Comparison of ENCODE assay signal across 8 cellular contexts in the genomic region with DNA sequence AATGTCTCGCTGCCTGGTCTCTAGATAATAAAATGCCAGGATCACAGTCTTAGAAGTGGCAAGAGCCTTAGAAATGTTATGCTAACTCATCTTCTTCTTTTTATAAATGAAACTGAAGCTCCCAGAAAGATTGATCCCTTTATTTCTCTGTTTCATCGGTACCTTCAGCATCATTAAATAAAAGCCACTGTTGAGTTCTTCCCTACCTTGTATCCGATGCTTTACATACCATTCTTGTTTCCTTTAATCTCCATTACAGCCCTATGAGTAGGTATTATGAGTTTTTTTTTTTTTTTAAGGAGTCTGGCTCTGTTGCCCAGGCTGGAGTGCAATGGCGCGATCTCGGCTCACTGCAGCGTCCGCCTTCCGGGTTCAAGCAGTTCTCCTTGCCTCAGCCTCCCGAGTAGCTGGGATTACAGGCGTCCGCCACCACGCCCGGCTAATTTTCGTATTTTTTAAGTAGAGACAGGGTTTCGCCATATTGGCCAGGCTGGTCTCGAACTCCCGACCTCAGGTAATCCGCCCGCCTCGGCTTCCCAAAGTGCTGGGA.
DNase-seq lines count a peak whose midpoint lies in the region; ATAC-seq and TF ChIP-seq lines count a peak whose summit lies in the region.

No MANE protein-coding gene starts in this region.

- H3K4me1 ChIP-seq in BLaER1 treated with 17β-estradiol and CSF1 and Interleukin-3, amounts not matched to agents 10 nM and 100 nM = peaks cover 32 to 65% (median 44%) of the 10 kb centered on the region in 10 experiments
- H3K4me1 ChIP-seq in OCI-LY1 (ENCODE audit: insufficient read depth, low read length, severe bottlenecking) (peaks cover 33% of the 10 kb centered on the region), neuron (ENCODE audit: insufficient read depth, low read length) (peaks cover 16% of the 10 kb centered on the region)

- H2AFZ ChIP-seq in OCI-LY1 (ENCODE audit: low read length) = peak overlapping the region; percentile 71
- peak overlapping the region; percentile 91 for H2AFZ ChIP-seq in neuron (ENCODE audit: low read depth, low read length)

- H3K27ac ChIP-seq in BLaER1 treated with 17β-estradiol and CSF1 and Interleukin-3, amounts not matched to agents 10 nM and 100 nM = peak overlapping the region in 10 of 11 experiments; percentile 48 to 87 (median 80); a peak in 19 of 22 replicates
- no peak overlapping the region for H3K27ac ChIP-seq in OCI-LY1 (ENCODE audit: low read depth, low read length, poor library complexity, severe bottlenecking)

- H3K36me3 Mint-ChIP-seq in effector memory CD8-positive, alpha-beta T cell (ENCODE audit: insufficient read depth) = peaks cover 17% of the 10 kb centered on the region

- H3K4me2 ChIP-seq in BLaER1 treated with 17β-estradiol and CSF1 and Interleukin-3, amounts not matched to agents 10 nM and 100 nM = peak overlapping the region; percentile 68 to 97 (median 86)
- peak overlapping the region; percentile 86 for H3K4me2 ChIP-seq in OCI-LY1 (ENCODE audit: low read length)

- H3K4me3 Mint-ChIP-seq in effector memory CD8-positive, alpha-beta T cell = peak overlapping the region; percentile 99 to 100

- H3K9ac ChIP-seq in BLaER1 treated with 17β-estradiol and CSF1 and Interleukin-3, amounts not matched to agents 10 nM and 100 nM = peak overlapping the region; percentile 75 to 89 (median 84)
- peak overlapping the region; percentile 87 for H3K9ac ChIP-seq in OCI-LY1 (ENCODE audit: low read length)

- peaks cover 17 to 18% of the 10 kb centered on the region in 2 donors for H3K27me3 Mint-ChIP-seq in effector memory CD8-positive, alpha-beta T cell

- H3K27me3 ChIP-seq in BLaER1 treated with 17β-estradiol and CSF1 and Interleukin-3, amounts not matched to agents 10 nM and 100 nM = no peaks in the 10 kb centered on the region
- H3K27me3 ChIP-seq in OCI-LY1 (ENCODE audit: insufficient read depth, low read length) (no peaks in the 10 kb centered on the region; the same call in 1 of the 2 replicates), neuron (ENCODE audit: insufficient read depth, low read length) (no peaks in the 10 kb centered on the region)

- H3K79me2 ChIP-seq in OCI-LY1 (ENCODE audit: insufficient read depth, low read length) = no peaks in the 10 kb centered on the region

- H3K9me3 Mint-ChIP-seq in effector memory CD8-positive, alpha-beta T cell = no peaks in the 10 kb centered on the region

- peak overlapping the region; percentile 84 to 98 (median 93) for H3K4me3 ChIP-seq in BLaER1 treated with 17β-estradiol and CSF1 and Interleukin-3, amounts not matched to agents 10 nM and 100 nM
- H3K4me3 ChIP-seq in OCI-LY1 (ENCODE audit: low read depth, low read length, poor library complexity, severe bottlenecking) (peak overlapping the region; percentile 87), neuron (ENCODE audit: low read length) (peak overlapping the region; percentile 95)

- no peak for DNase-seq in effector memory CD8-positive, alpha-beta T cell
- DNase-seq in DMS 273 treated with DMSO at 0.1 percent for 48 hours (lab: John Stamatoyannopoulos, UW) (no peak), cortex of kidney (lab: John Stamatoyannopoulos, UW) (no peak)

- H4K20me1 ChIP-seq in BLaER1 treated with 17β-estradiol and CSF1 and Interleukin-3, amounts not matched to agents 10 nM and 100 nM = peaks cover 0 to 23% (median 0%) of the 10 kb centered on the region in 11 experiments; a peak in 5 of 22 replicates
- no peaks in the 10 kb centered on the region for H4K20me1 ChIP-seq in OCI-LY1 (ENCODE audit: insufficient read depth, low read length)

- no peaks in the 10 kb centered on the region for H3F3A ChIP-seq in OCI-LY1 (ENCODE audit: insufficient read depth, low read length)

- H3K4me1 Mint-ChIP-seq in effector memory CD8-positive, alpha-beta T cell (ENCODE audit: low read depth in 2 of 2) = peaks cover 21 to 28% of the 10 kb centered on the region in 2 donors

- no peak for ATAC-seq in effector memory CD8-positive, alpha-beta T cell (replicated peaks)
- ATAC-seq in GM18520 (IDR thresholded peaks at IDR 0.05; ENCODE audit: unreplicated experiment) (no peak), HG03039 (IDR thresholded peaks at IDR 0.05; ENCODE audit: unreplicated experiment) (no peak)

- no peaks in the 10 kb centered on the region for H3K9me2 ChIP-seq in OCI-LY1 (ENCODE audit: low read depth, low read length)

- 0 out of 22 replicates have a peak, but pooled peaks cover 0 to 1% (median 0%) of the 10 kb centered on the region in 11 experiments for H3K9me3 ChIP-seq in BLaER1 treated with 17β-estradiol and CSF1 and Interleukin-3, amounts not matched to agents 10 nM and 100 nM (replicated peaks in 1 of 11)
- H3K9me3 ChIP-seq in OCI-LY1 (ENCODE audit: low read length) (no peaks in the 10 kb centered on the region), neuron (ENCODE audit: low read length) (no peaks in the 10 kb centered on the region)

- TF ChIP-seq CTCF in OCI-LY1 (IDR thresholded peaks at IDR 0.05; ENCODE audit: low read length) = no peak

- peaks cover 7 to 8% (median 8%) of the 10 kb centered on the region in 11 experiments for H3K36me3 ChIP-seq in BLaER1 treated with 17β-estradiol and CSF1 and Interleukin-3, amounts not matched to agents 10 nM and 100 nM
- H3K36me3 ChIP-seq in OCI-LY1 (ENCODE audit: insufficient read depth, low read length) (peaks cover 8% of the 10 kb centered on the region; the same call in 1 of the 2 replicates), neuron (ENCODE audit: insufficient read depth, low read length) (peaks cover 2% of the 10 kb centered on the region)

- H3K27ac Mint-ChIP-seq in effector memory CD8-positive, alpha-beta T cell = peak overlapping the region; percentile 85 to 93
